1 cellular context compared by ENCODE assay signal in the genomic region with DNA sequence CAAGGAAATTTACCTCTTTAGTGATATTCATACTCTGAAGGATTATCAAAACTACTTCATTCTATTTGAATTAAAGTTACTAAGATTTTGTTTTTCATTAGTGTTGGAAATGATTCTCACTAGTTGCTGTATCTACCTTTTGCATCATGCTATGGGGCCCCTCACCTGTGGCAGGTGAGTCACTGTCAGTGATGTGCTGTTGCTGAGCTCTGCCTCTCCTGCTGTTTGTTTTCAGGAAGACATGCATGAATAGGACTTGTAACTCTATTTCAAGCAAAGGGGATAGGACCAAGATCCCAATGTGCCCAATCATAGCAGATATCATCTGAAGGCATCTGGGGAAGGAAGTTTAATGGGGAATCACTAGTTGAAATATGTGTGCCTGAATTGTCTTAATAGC.
TF ChIP-seq lines count a peak whose summit lies in the region.

No MANE protein-coding gene starts in this region.

TF ChIP-seq in H1, 55 proteins besides CTCF, POLR2A, EP300 and RAD21:
- no peak for TF ChIP-seq TEAD4 (IDR thresholded peaks at IDR 0.05; ENCODE audit: low read depth, low read length)
- no peak for TF ChIP-seq RBBP5 (IDR thresholded peaks at IDR 0.05; ENCODE audit: borderline replicate concordance, low read depth, low read length)
- TF ChIP-seq, protein P1, sequence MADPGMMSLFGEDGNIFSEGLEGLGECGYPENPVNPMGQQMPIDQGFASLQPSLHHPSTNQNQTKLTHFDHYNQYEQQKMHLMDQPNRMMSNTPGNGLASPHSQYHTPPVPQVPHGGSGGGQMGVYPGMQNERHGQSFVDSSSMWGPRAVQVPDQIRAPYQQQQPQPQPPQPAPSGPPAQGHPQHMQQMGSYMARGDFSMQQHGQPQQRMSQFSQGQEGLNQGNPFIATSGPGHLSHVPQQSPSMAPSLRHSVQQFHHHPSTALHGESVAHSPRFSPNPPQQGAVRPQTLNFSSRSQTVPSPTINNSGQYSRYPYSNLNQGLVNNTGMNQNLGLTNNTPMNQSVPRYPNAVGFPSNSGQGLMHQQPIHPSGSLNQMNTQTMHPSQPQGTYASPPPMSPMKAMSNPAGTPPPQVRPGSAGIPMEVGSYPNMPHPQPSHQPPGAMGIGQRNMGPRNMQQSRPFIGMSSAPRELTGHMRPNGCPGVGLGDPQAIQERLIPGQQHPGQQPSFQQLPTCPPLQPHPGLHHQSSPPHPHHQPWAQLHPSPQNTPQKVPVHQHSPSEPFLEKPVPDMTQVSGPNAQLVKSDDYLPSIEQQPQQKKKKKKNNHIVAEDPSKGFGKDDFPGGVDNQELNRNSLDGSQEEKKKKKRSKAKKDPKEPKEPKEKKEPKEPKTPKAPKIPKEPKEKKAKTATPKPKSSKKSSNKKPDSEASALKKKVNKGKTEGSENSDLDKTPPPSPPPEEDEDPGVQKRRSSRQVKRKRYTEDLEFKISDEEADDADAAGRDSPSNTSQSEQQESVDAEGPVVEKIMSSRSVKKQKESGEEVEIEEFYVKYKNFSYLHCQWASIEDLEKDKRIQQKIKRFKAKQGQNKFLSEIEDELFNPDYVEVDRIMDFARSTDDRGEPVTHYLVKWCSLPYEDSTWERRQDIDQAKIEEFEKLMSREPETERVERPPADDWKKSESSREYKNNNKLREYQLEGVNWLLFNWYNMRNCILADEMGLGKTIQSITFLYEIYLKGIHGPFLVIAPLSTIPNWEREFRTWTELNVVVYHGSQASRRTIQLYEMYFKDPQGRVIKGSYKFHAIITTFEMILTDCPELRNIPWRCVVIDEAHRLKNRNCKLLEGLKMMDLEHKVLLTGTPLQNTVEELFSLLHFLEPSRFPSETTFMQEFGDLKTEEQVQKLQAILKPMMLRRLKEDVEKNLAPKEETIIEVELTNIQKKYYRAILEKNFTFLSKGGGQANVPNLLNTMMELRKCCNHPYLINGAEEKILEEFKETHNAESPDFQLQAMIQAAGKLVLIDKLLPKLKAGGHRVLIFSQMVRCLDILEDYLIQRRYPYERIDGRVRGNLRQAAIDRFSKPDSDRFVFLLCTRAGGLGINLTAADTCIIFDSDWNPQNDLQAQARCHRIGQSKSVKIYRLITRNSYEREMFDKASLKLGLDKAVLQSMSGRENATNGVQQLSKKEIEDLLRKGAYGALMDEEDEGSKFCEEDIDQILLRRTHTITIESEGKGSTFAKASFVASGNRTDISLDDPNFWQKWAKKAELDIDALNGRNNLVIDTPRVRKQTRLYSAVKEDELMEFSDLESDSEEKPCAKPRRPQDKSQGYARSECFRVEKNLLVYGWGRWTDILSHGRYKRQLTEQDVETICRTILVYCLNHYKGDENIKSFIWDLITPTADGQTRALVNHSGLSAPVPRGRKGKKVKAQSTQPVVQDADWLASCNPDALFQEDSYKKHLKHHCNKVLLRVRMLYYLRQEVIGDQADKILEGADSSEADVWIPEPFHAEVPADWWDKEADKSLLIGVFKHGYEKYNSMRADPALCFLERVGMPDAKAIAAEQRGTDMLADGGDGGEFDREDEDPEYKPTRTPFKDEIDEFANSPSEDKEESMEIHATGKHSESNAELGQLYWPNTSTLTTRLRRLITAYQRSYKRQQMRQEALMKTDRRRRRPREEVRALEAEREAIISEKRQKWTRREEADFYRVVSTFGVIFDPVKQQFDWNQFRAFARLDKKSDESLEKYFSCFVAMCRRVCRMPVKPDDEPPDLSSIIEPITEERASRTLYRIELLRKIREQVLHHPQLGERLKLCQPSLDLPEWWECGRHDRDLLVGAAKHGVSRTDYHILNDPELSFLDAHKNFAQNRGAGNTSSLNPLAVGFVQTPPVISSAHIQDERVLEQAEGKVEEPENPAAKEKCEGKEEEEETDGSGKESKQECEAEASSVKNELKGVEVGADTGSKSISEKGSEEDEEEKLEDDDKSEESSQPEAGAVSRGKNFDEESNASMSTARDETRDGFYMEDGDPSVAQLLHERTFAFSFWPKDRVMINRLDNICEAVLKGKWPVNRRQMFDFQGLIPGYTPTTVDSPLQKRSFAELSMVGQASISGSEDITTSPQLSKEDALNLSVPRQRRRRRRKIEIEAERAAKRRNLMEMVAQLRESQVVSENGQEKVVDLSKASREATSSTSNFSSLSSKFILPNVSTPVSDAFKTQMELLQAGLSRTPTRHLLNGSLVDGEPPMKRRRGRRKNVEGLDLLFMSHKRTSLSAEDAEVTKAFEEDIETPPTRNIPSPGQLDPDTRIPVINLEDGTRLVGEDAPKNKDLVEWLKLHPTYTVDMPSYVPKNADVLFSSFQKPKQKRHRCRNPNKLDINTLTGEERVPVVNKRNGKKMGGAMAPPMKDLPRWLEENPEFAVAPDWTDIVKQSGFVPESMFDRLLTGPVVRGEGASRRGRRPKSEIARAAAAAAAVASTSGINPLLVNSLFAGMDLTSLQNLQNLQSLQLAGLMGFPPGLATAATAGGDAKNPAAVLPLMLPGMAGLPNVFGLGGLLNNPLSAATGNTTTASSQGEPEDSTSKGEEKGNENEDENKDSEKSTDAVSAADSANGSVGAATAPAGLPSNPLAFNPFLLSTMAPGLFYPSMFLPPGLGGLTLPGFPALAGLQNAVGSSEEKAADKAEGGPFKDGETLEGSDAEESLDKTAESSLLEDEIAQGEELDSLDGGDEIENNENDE (IDR thresholded peaks at IDR 0.05; ENCODE audit: insufficient replicate concordance, low read length): no peak
- TF ChIP-seq SIX5 (IDR thresholded peaks at IDR 0.05; ENCODE audit: low read depth, low read length): no peak
- TF ChIP-seq, protein P2, sequence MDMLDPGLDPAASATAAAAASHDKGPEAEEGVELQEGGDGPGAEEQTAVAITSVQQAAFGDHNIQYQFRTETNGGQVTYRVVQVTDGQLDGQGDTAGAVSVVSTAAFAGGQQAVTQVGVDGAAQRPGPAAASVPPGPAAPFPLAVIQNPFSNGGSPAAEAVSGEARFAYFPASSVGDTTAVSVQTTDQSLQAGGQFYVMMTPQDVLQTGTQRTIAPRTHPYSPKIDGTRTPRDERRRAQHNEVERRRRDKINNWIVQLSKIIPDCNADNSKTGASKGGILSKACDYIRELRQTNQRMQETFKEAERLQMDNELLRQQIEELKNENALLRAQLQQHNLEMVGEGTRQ (IDR thresholded peaks at IDR 0.05; ENCODE audit: low read length): no peak
- TF ChIP-seq HDAC6 (IDR thresholded peaks at IDR 0.05; ENCODE audit: low read depth, low read length): no peak
- TF ChIP-seq CREB1 (IDR thresholded peaks at IDR 0.05): no peak
- no peak for TF ChIP-seq CBX5 (IDR thresholded peaks at IDR 0.05; ENCODE audit: low read depth, low read length)
- no peak for TF ChIP-seq TAF1 (IDR thresholded peaks at IDR 0.05; ENCODE audit: low read depth, low read length)
- no peak for TF ChIP-seq CHD2 (IDR thresholded peaks at IDR 0.05; ENCODE audit: low read length)
- TF ChIP-seq EZH2 (IDR thresholded peaks at IDR 0.05; ENCODE audit: low read depth, low read length, severe bottlenecking): no peak
- TF ChIP-seq CHD1 (IDR thresholded peaks at IDR 0.05; ENCODE audit: low read depth, low read length): no peak
- TF ChIP-seq, protein P3, sequence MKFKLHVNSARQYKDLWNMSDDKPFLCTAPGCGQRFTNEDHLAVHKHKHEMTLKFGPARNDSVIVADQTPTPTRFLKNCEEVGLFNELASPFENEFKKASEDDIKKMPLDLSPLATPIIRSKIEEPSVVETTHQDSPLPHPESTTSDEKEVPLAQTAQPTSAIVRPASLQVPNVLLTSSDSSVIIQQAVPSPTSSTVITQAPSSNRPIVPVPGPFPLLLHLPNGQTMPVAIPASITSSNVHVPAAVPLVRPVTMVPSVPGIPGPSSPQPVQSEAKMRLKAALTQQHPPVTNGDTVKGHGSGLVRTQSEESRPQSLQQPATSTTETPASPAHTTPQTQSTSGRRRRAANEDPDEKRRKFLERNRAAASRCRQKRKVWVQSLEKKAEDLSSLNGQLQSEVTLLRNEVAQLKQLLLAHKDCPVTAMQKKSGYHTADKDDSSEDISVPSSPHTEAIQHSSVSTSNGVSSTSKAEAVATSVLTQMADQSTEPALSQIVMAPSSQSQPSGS (IDR thresholded peaks at IDR 0.05; ENCODE audit: low read length): no peak
